8 cellular contexts compared by ENCODE assay signal in the genomic region with DNA sequence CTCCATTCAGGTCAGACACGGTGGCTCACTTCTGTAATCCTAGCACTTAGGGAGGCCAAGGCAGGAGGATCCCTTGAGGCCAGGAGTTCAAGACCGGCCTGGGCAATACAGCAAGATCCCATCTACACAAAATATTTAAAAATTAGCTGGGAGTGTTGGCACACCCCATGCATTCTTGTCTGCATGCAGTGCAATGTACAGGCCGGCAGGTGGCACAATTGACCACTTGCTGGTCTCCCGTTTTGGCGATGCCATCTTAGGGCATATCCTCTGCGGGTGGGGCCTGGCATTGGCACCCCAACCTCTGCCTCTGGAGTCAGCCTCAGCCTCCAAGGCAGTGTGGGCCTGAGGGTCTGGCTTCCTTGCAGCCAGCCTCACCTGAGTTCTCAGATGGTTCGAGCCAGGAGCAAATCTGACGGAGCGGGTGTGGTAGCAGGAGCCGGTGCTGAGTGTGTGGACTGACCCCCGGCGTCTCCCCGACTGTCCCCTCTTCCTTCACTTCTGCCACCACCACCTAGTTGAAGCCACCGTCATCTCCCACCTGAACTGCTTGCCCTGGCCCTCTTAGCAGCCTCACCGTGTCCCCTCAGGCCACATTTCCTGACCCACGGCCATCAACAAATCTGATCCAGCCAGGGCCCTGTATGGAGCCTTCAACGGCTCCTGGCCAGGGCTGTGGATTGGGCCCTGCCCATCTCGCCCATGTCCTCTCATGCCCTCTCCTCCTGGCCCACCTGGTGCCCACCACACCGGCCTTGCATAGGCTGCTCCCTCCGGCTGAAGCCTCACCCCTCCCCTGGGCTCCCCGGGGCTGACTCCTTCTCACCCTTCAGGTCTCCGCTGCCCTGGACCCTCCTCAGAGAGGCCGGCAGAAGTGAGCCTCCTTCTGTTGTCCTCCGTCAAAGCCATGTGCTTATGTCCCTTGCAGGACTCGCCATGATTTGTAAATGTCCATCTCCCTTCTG. TPM values are rescaled to one million over a fixed set of nuclear protein-coding genes. Genes with fewer than 3 reads are reported as not detected.
DNase-seq lines count a peak whose midpoint lies in the region; ATAC-seq and FAIRE-seq lines count a peak whose summit lies in the region.

No MANE protein-coding gene starts in this region.

- no peak for FAIRE-seq in urothelium cell line (lab: Jason Lieb, UNC)

- intact Hi-C loops in posterior cingulate gyrus (cut with DNase I), result loop anchor here (1.0 to 5.0 kb wide), 5 partner anchors 80 to 396 kb away; partner anchors contain the start of gene BPIFB4

- H3K9me3 Mint-ChIP-seq in CD8-positive, alpha-beta memory T cell, result no peaks in the 10 kb centered on the region
- H3K9me3 Mint-ChIP-seq in activated T-helper 17 cell treated with anti-CD3 and anti-CD28 coated beads, Interleukin-2, amount 50 U/mL, for 72 hours, result no peaks in the 10 kb centered on the region

- no peak overlapping the region for H3K4me3 ChIP-seq in CD8-positive, alpha-beta memory T cell (ENCODE audit: low read length)

- peak; percentile 54 to 81 (median 57) for DNase-seq in CD8-positive, alpha-beta memory T cell
- DNase-seq in HS-27A (ENCODE audit: low read depth) (peak; percentile 15), RPMI7951 (ENCODE audit: low read depth) (peak; percentile 52), foreskin melanocyte (peak; percentile 12), posterior cingulate gyrus (peak; percentile 57 to 96 (median 76)), urothelium cell line (ENCODE audit: low spot score) (peak; percentile 83), NCI-H1048 (lab: John Stamatoyannopoulos, UW) (no peak)

- H3K9me3 ChIP-seq in CD8-positive, alpha-beta memory T cell (ENCODE audit: low read length), result no peaks in the 10 kb centered on the region

- no peak overlapping the region for H3K27ac ChIP-seq in CD8-positive, alpha-beta memory T cell (ENCODE audit: low read depth, low read length)

- no peaks in the 10 kb centered on the region for H3K36me3 ChIP-seq in CD8-positive, alpha-beta memory T cell (ENCODE audit: insufficient read depth, low read length)

- H3K27me3 ChIP-seq in CD8-positive, alpha-beta memory T cell (ENCODE audit: insufficient read depth, low read length, poor library complexity, severe bottlenecking), result no peaks in the 10 kb centered on the region

- H3K27me3 Mint-ChIP-seq in CD8-positive, alpha-beta memory T cell, result no peaks in the 10 kb centered on the region
- no peaks in the 10 kb centered on the region for H3K27me3 Mint-ChIP-seq in activated T-helper 17 cell treated with anti-CD3 and anti-CD28 coated beads, Interleukin-2, amount 50 U/mL, for 72 hours

- peak overlapping the region in 6 of 8 donors; percentile 27 to 71 (median 61) for H3K27ac Mint-ChIP-seq in CD8-positive, alpha-beta memory T cell
- H3K27ac Mint-ChIP-seq in activated T-helper 17 cell treated with anti-CD3 and anti-CD28 coated beads, Interleukin-2, amount 50 U/mL, for 72 hours, result peak overlapping the region; percentile 51

- H3K4me3 Mint-ChIP-seq in CD8-positive, alpha-beta memory T cell, result no peak overlapping the region
- no peak overlapping the region for H3K4me3 Mint-ChIP-seq in activated T-helper 17 cell treated with anti-CD3 and anti-CD28 coated beads, Interleukin-2, amount 50 U/mL, for 72 hours

- peaks cover 23% of the 10 kb centered on the region for H3K4me1 ChIP-seq in CD8-positive, alpha-beta memory T cell (ENCODE audit: insufficient read depth, low read length)

- H3K36me3 Mint-ChIP-seq in CD8-positive, alpha-beta memory T cell, result no peaks in the 10 kb centered on the region
- no peaks in the 10 kb centered on the region for H3K36me3 Mint-ChIP-seq in activated T-helper 17 cell treated with anti-CD3 and anti-CD28 coated beads, Interleukin-2, amount 50 U/mL, for 72 hours (ENCODE audit: low read depth)

- POLR2A ChIA-PET in CD8-positive, alpha-beta memory T cell (lab: Charles Lee), result no interaction called here

- peaks cover 7 to 20% (median 14%) of the 10 kb centered on the region in 3 donors for H3K4me1 Mint-ChIP-seq in CD8-positive, alpha-beta memory T cell
- no peaks in the 10 kb centered on the region for H3K4me1 Mint-ChIP-seq in activated T-helper 17 cell treated with anti-CD3 and anti-CD28 coated beads, Interleukin-2, amount 50 U/mL, for 72 hours

- CTCF ChIA-PET in CD8-positive, alpha-beta memory T cell (lab: Charles Lee), result interaction anchor here (0.6 to 1.9 kb wide), 22 partner anchors 8 to 400 kb away, joined by 3 to 10 read pairs (median 5); partner anchors contain the start of gene SUN5

- ATAC-seq in activated T-helper 17 cell treated with anti-CD3 and anti-CD28 coated beads, Interleukin-2, amount 50 U/mL, for 72 hours (replicated peaks), result peak; percentile 78

RNA-seq across cellular contexts. Expression of gene EFCAB8, which starts 44.0 kb away (rescaled TPM):
- under 1 TPM; 0.35 to 0.69 TPM for total RNA-seq in CD8-positive, alpha-beta memory T cell
- not detected for polyA plus RNA-seq in CD8-positive, alpha-beta memory T cell
- total RNA-seq in RPMI7951 (2014; rRNA removed; shearing (Covaris generic)), result 0.10 and 1.1 TPM in 2 replicates
- under 1 TPM; 0.19 to 0.45 TPM for total RNA-seq in activated T-helper 17 cell treated with anti-CD3 and anti-CD28 coated beads, Interleukin-2, amount 50 U/mL, for 72 hours
